ENCODE assay signal across 25 cellular contexts in genomic region chr7:141161550-141161949, GRCh38.
"Had no signal": no experiment of that assay in that cellular context is flagged by ENCODE, and none has a peak within 500 bp of the region (broad histone marks: within the 10 kb centered on the region; RNA-seq: fewer than 3 reads in every experiment).

No MANE protein-coding gene starts in this region.

- H3K4me1 Mint-ChIP-seq: activated CD4-positive, alpha-beta T cell treated with anti-CD3 and anti-CD28 coated beads, Interleukin-2, amount 10 ng/mL, durations not matched to agents 7 days and 5 days; T-cell had no signal

- H3K27ac Mint-ChIP-seq: activated CD4-positive, alpha-beta memory T cell treated with anti-CD3 and anti-CD28 coated beads, Interleukin-2, amount 10 ng/mL, durations not matched to agents 7 days and 5 days; activated CD4-positive, alpha-beta T cell treated with anti-CD3 and anti-CD28 coated beads, Interleukin-2, amount 10 ng/mL, durations not matched to agents 7 days and 5 days; activated naive CD4-positive, alpha-beta T cell treated with anti-CD3 and anti-CD28 coated beads for 36 hours; activated naive CD8-positive, alpha-beta T cell; activated T-helper 17 cell treated with anti-CD3 and anti-CD28 coated beads, Interleukin-2, amount 50 U/mL, for 72 hours; T-cell had no signal

- H3K36me3 Mint-ChIP-seq: activated naive CD8-positive, alpha-beta T cell; T-cell had no signal

- H3K27me3 ChIP-seq: brain microvascular endothelial cell, cardiac muscle cell had no signal

- H3K27me3 Mint-ChIP-seq: activated CD4-positive, alpha-beta T cell treated with anti-CD3 and anti-CD28 coated beads, Interleukin-2, amount 10 ng/mL, durations not matched to agents 7 days and 5 days had no signal

- H3K27ac ChIP-seq: brain microvascular endothelial cell, cardiac muscle cell, SK-N-MC had no signal

- H3K36me3 ChIP-seq: brain microvascular endothelial cell, cardiac muscle cell had no signal

- H3K4me3 Mint-ChIP-seq: activated CD4-positive, alpha-beta memory T cell treated with anti-CD3 and anti-CD28 coated beads, Interleukin-2, amount 10 ng/mL, durations not matched to agents 7 days and 5 days; activated CD4-positive, alpha-beta T cell treated with anti-CD3 and anti-CD28 coated beads, Interleukin-2, amount 10 ng/mL, durations not matched to agents 7 days and 5 days; activated naive CD4-positive, alpha-beta T cell treated with anti-CD3 and anti-CD28 coated beads for 36 hours; activated naive CD8-positive, alpha-beta T cell; activated T-helper 17 cell treated with anti-CD3 and anti-CD28 coated beads, Interleukin-2, amount 50 U/mL, for 72 hours; T-cell had no signal

- H3K9me3 Mint-ChIP-seq: activated CD4-positive, alpha-beta T cell treated with anti-CD3 and anti-CD28 coated beads, Interleukin-2, amount 10 ng/mL, durations not matched to agents 7 days and 5 days; activated T-helper 17 cell treated with anti-CD3 and anti-CD28 coated beads, Interleukin-2, amount 50 U/mL, for 72 hours had no signal

- H3K4me3 ChIP-seq: cardiac muscle cell, SK-N-MC had no signal

- ATAC-seq: activated T-helper 17 cell treated with anti-CD3 and anti-CD28 coated beads, Interleukin-2, amount 50 U/mL, for 72 hours; T-cell had no signal

- DNase-seq: activated CD4-positive, alpha-beta memory T cell treated with anti-CD3 and anti-CD28 coated beads, Interleukin-2, amount 10 ng/mL, durations not matched to agents 7 days and 5 days; activated CD4-positive, alpha-beta T cell treated with anti-CD3 and anti-CD28 coated beads, Interleukin-2, amount 10 ng/mL, durations not matched to agents 7 days and 5 days; activated CD4-positive, CD25-positive, alpha-beta regulatory T cell; activated gamma-delta T cell; activated naive CD4-positive, alpha-beta T cell treated with anti-CD3 and anti-CD28 coated beads for 36 hours; activated T-cell treated with anti-CD3 and anti-CD28 coated beads for 4 hours; activated T-cell treated with anti-CD3 and anti-CD28 coated beads, Interleukin-2, amount 50 U/mL, for 48 hours; amygdala; MM.1S; NCI-H1105 treated with DMSO at 0.1 percent for 48 hours; NCI-H146; NCI-H187 treated with DMSO at 0.1 percent for 48 hours; NCI-H2171; NCI-H2227 treated with DMSO at 0.1 percent for 48 hours; NCI-H446 treated with DMSO at 0.1 percent for 48 hours; NCI-H524 treated with DMSO at 0.1 percent for 48 hours; NCI-H748 treated with DMSO at 0.1 percent for 48 hours; T-cell; T-helper 2 cell; T1000 had no signal
